Comparison of ENCODE assay signal across 23 cellular contexts in genomic region chr15:68630836-68631235, GRCh38. TPM values are rescaled to one million over a fixed set of nuclear protein-coding genes. Genes with fewer than 3 reads are reported as not detected.
DNase-seq lines count a peak whose midpoint lies in the region; ATAC-seq, FAIRE-seq and TF ChIP-seq lines count a peak whose summit lies in the region.
"Had no signal": no experiment of that assay in that cellular context is flagged by ENCODE, and none has a peak within 500 bp of the region (broad histone marks: within the 10 kb centered on the region; RNA-seq: fewer than 3 reads in every experiment).

No MANE protein-coding gene starts in this region.

- peaks cover 57% of the 10 kb centered on the region for H3K4me1 Mint-ChIP-seq in neural progenitor cell
- H3K4me1 Mint-ChIP-seq: activated CD4-positive, alpha-beta T cell treated with anti-CD3 and anti-CD28 coated beads, Interleukin-2, amount 10 ng/mL, durations not matched to agents 7 days and 5 days had no signal

- no peak overlapping the region for H3K4me3 Mint-ChIP-seq in neural progenitor cell
- H3K4me3 Mint-ChIP-seq: activated CD4-positive, alpha-beta T cell treated with anti-CD3 and anti-CD28 coated beads, Interleukin-2, amount 10 ng/mL, durations not matched to agents 7 days and 5 days; stimulated activated memory B cell treated with anti-CD40 and anti-IgM and Interleukin-4, amounts not matched to agents 10 μg/mL and 1 μg/mL and 100 μg/mL, for 72 hours had no signal

- H3F3A ChIP-seq in Loucy (ENCODE audit: low read depth) (no peaks in the 10 kb centered on the region), neural progenitor cell (ENCODE audit: low read depth) (no peaks in the 10 kb centered on the region)

- H3K9me3 ChIP-seq in Loucy (ENCODE audit: insufficient read depth, low read depth, low read length) (no peaks in the 10 kb centered on the region), neural progenitor cell (ENCODE audit: low read depth) (no peaks in the 10 kb centered on the region)
- H3K9me3 ChIP-seq: Caco-2, esophagus squamous epithelium, ovary, thoracic aorta had no signal

- no peak for ATAC-seq in HG03025 (IDR thresholded peaks at IDR 0.05; ENCODE audit: low FRiP score, unreplicated experiment)
- ATAC-seq: sciatic nerve had no signal

- DNase-seq in D721Med (ENCODE audit: insufficient read length, low spot score) = no peak
- no peak for DNase-seq in brain microvascular endothelial cell
- no peak for DNase-seq in neural progenitor cell (ENCODE audit: low spot score)
- no peak for DNase-seq in NCI-H2196 (lab: John Stamatoyannopoulos, UW; ENCODE audit: unreplicated experiment)
- no peak for DNase-seq in NCI-H2107 (lab: John Stamatoyannopoulos, UW)
- DNase-seq in kidney glomerular epithelial cell (lab: John Stamatoyannopoulos, UW) = no peak
- DNase-seq: activated CD4-positive, alpha-beta T cell treated with anti-CD3 and anti-CD28 coated beads, Interleukin-2, amount 10 ng/mL, durations not matched to agents 7 days and 5 days; activated CD8-positive, alpha-beta memory T cell treated with anti-CD3 and anti-CD28 coated beads, Interleukin-2, amount 50 U/mL, for 4 hours; Caco-2; caudate nucleus; esophagus squamous epithelium; H7; NCI-H1694; NCI-H226; ovary had no signal

- no peak overlapping the region for H3K4me3 ChIP-seq in Loucy (ENCODE audit: low read length, poor library complexity, severe bottlenecking)
- no peak overlapping the region for H3K4me3 ChIP-seq in brain microvascular endothelial cell (ENCODE audit: low read depth, low read length)
- H3K4me3 ChIP-seq in neural progenitor cell = no peak overlapping the region
- H3K4me3 ChIP-seq: esophagus squamous epithelium, GM12878, ovary, thoracic aorta had no signal

- H3K36me3 ChIP-seq in Loucy (ENCODE audit: insufficient read depth, low read length) (no peaks in the 10 kb centered on the region), brain microvascular endothelial cell (replicated peaks) (no peaks in the 10 kb centered on the region), neural progenitor cell (no peaks in the 10 kb centered on the region)
- H3K36me3 ChIP-seq: esophagus squamous epithelium, ovary, thoracic aorta had no signal

- H3K4me1 ChIP-seq in Loucy (ENCODE audit: insufficient read depth, low read length, poor library complexity, severe bottlenecking) = no peaks in the 10 kb centered on the region
- peaks cover 22% of the 10 kb centered on the region for H3K4me1 ChIP-seq in neural progenitor cell
- H3K4me1 ChIP-seq: Caco-2 had no signal

- no peak overlapping the region for H3K27ac ChIP-seq in brain microvascular endothelial cell
- H3K27ac ChIP-seq in neural progenitor cell = no peak overlapping the region
- H3K27ac ChIP-seq: esophagus squamous epithelium, ovary, thoracic aorta had no signal

- TF ChIP-seq CTCF in D721Med (IDR thresholded peaks at IDR 0.05; ENCODE audit: insufficient read depth, missing control alignments) = peak; percentile 12
- TF ChIP-seq CTCF in Loucy (conservative IDR thresholded peaks at IDR 0.05; ENCODE audit: low read length) = peak; percentile 36
- TF ChIP-seq CTCF in brain microvascular endothelial cell (IDR thresholded peaks at IDR 0.05; ENCODE audit: low read depth, low read length, missing control alignments) = peak; percentile 45
- TF ChIP-seq CTCF in neural progenitor cell (IDR thresholded peaks at IDR 0.05) = peak; percentile 23

- H3K36me3 Mint-ChIP-seq in neural progenitor cell = no peaks in the 10 kb centered on the region
- H3K36me3 Mint-ChIP-seq: stimulated activated memory B cell treated with anti-CD40 and anti-IgM and Interleukin-4, amounts not matched to agents 10 μg/mL and 1 μg/mL and 100 μg/mL, for 72 hours had no signal

- no peak overlapping the region for H3K9ac ChIP-seq in Loucy (ENCODE audit: low read depth, low read length, poor library complexity, severe bottlenecking)
- H3K9ac ChIP-seq in neural progenitor cell = no peak overlapping the region

- no peak for FAIRE-seq in D721Med (lab: Jason Lieb, UNC)
- FAIRE-seq: GM12878, HepG2, TTC549 had no signal

- H3K79me2 ChIP-seq in Loucy (ENCODE audit: insufficient read depth, low read length) (no peaks in the 10 kb centered on the region), neural progenitor cell (ENCODE audit: low read depth) (no peaks in the 10 kb centered on the region)

- no peak overlapping the region for H3K27ac Mint-ChIP-seq in neural progenitor cell
- H3K27ac Mint-ChIP-seq: activated CD4-positive, alpha-beta T cell treated with anti-CD3 and anti-CD28 coated beads, Interleukin-2, amount 10 ng/mL, durations not matched to agents 7 days and 5 days; stimulated activated memory B cell treated with anti-CD40 and anti-IgM and Interleukin-4, amounts not matched to agents 10 μg/mL and 1 μg/mL and 100 μg/mL, for 72 hours had no signal

- H2AFZ ChIP-seq in Loucy (ENCODE audit: low read length) (no peak overlapping the region), neural progenitor cell (replicated peaks) (no peak overlapping the region)

- no peaks in the 10 kb centered on the region for H3K27me3 Mint-ChIP-seq in neural progenitor cell (ENCODE audit: insufficient read depth, low read depth)

- H4K20me1 ChIP-seq in Loucy (ENCODE audit: insufficient read depth, low read length, poor library complexity, severe bottlenecking) = no peaks in the 10 kb centered on the region
- no peaks in the 10 kb centered on the region for H4K20me1 ChIP-seq in neural progenitor cell (ENCODE audit: low read depth)

- H3K27me3 ChIP-seq in Loucy (ENCODE audit: insufficient read depth, low read length, poor library complexity, severe bottlenecking) = no peaks in the 10 kb centered on the region
- H3K27me3 ChIP-seq in brain microvascular endothelial cell (replicated peaks) = no peaks in the 10 kb centered on the region
- no peaks in the 10 kb centered on the region for H3K27me3 ChIP-seq in neural progenitor cell
- H3K27me3 ChIP-seq: ovary had no signal

- no peaks in the 10 kb centered on the region for H3K9me3 Mint-ChIP-seq in neural progenitor cell
- H3K9me3 Mint-ChIP-seq: activated CD4-positive, alpha-beta T cell treated with anti-CD3 and anti-CD28 coated beads, Interleukin-2, amount 10 ng/mL, durations not matched to agents 7 days and 5 days; stimulated activated memory B cell treated with anti-CD40 and anti-IgM and Interleukin-4, amounts not matched to agents 10 μg/mL and 1 μg/mL and 100 μg/mL, for 72 hours had no signal

- H3K4me2 ChIP-seq in Loucy (ENCODE audit: low read depth, low read length, poor library complexity, severe bottlenecking) (no peak overlapping the region), neural progenitor cell (no peak overlapping the region)

- in situ Hi-C loops in brain microvascular endothelial cell (cut with HindIII; ENCODE audit: low pct_ligation_motif_present, low sequenced_read_pairs) = no loop called here

- H3K9me2 ChIP-seq in Loucy (replicated peaks; ENCODE audit: low read depth, low read length) = no peaks in the 10 kb centered on the region

RNA-seq across cellular contexts. Expression of gene CORO2B, which starts 52.0 kb away (rescaled TPM):
- 1.0 and 3.3 TPM in 2 replicates for total RNA-seq in neural progenitor cell (ENCODE audit: low replicate concordance)
- total RNA-seq: activated CD4-positive, alpha-beta T cell treated with anti-CD3 and anti-CD28 coated beads, Interleukin-2, amount 10 ng/mL, durations not matched to agents 7 days and 5 days had no signal
